Comparison of ENCODE assay signal across 13 cellular contexts in the genomic region with DNA sequence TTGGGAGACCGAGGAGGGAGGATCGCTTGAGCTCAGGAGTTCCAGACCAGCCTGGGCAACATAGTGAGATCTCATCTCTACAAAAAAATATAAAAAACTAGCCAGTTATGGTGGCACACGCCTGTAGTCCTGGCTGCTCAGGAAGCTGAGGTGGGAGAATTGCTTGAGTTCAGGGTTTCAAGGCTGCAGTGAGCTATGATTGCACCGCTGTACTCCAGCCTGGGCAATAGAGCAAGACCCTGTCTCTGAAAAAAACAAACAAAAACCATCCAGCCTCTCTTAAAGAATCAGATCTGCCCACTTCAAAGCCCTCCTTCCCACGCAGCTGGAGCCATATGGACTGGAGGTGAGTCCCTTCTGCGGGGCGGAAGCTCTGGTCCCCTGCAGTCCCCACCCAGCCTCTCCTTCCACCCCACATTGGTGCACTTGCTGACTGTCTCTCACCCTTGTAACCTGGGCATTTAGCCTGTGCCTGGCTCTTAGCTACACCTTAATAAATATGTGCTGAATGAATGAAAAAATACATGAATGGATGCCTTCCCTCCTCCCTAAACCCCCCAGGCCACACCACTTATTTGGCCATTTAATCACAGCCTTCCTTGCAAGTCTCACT. TPM values are rescaled to one million over a fixed set of nuclear protein-coding genes. Genes with fewer than 3 reads are reported as not detected.
A peak's percentile ranks its signal among the peaks of the same experiment; 100 is the strongest.
DNase-seq lines count a peak whose midpoint lies in the region; ATAC-seq and TF ChIP-seq lines count a peak whose summit lies in the region.
"Had no signal": no experiment of that assay in that cellular context is flagged by ENCODE, and none has a peak within 500 bp of the region (broad histone marks: within the 10 kb centered on the region; RNA-seq: fewer than 3 reads in every experiment).

No MANE protein-coding gene starts in this region.

- TF ChIP-seq CTCF in RWPE1 (conservative IDR thresholded peaks at IDR 0.05; ENCODE audit: low read depth) (no peak), esophagus squamous epithelium (IDR thresholded peaks at IDR 0.05) (no peak), lower lobe of right lung (IDR thresholded peaks at IDR 0.05) (no peak)

- no peak for DNase-seq in RWPE1 (ENCODE audit: low spot score)
- no peak for DNase-seq in esophagus squamous epithelium (lab: John Stamatoyannopoulos, UW)
- no peak for DNase-seq in ureter (ENCODE audit: low spot score)
- no peak for DNase-seq in lower lobe of right lung
- DNase-seq: NCI-H1105, SHP77 had no signal

- H3K36me3 ChIP-seq in ES-I3 (ENCODE audit: insufficient read depth, low read length) (no peaks in the 10 kb centered on the region), esophagus squamous epithelium (no peaks in the 10 kb centered on the region), rectal smooth muscle tissue (ENCODE audit: control insufficient read depth, insufficient read depth, low read length) (no peaks in the 10 kb centered on the region), lower lobe of right lung (no peaks in the 10 kb centered on the region)

- WGBS in esophagus squamous epithelium, 2 donors: 62 to 71% methylated on average over 7 of the region's 7 CpGs

- H3K27ac ChIP-seq in RWPE1 (peak overlapping the region; percentile 74), esophagus squamous epithelium (peak overlapping the region; percentile 57 to 80 (median 72)), rectal smooth muscle tissue (ENCODE audit: low read depth, low read length) (peak overlapping the region; percentile 73), lower lobe of right lung (no peak overlapping the region)
- H3K27ac ChIP-seq: VCaP had no signal

- POLR2A ChIA-PET in RWPE1 (lab: Yijun Ruan, JAX; ENCODE audit: low non-redundant PET): no interaction called here

- H3K27me3 ChIP-seq in esophagus squamous epithelium (no peaks in the 10 kb centered on the region), rectal smooth muscle tissue (ENCODE audit: control insufficient read depth, insufficient read depth, low read length) (no peaks in the 10 kb centered on the region), lower lobe of right lung (ENCODE audit: low read depth) (no peaks in the 10 kb centered on the region)
- H3K27me3 ChIP-seq: dorsolateral prefrontal cortex had no signal

- H3K9ac ChIP-seq in ES-I3 (ENCODE audit: low read depth, low read length): 0 out of 2 replicates have a peak overlapping the region, but pooled peaks have one; percentile 23
- H3K9ac ChIP-seq in rectal smooth muscle tissue (ENCODE audit: low read length): no peak overlapping the region

- H3K9me3 ChIP-seq in ES-I3 (ENCODE audit: control insufficient read depth, insufficient read depth, low read length) (no peaks in the 10 kb centered on the region), esophagus squamous epithelium (no peaks in the 10 kb centered on the region), lower lobe of right lung (no peaks in the 10 kb centered on the region)

- ATAC-seq in HG02588 (IDR thresholded peaks at IDR 0.05; ENCODE audit: unreplicated experiment) (no peak), lower lobe of right lung (no peak), HG02884 (IDR thresholded peaks at IDR 0.05; ENCODE audit: unreplicated experiment) (no peak)

- H3K4me3 ChIP-seq in esophagus squamous epithelium: no peak overlapping the region
- no peak overlapping the region for H3K4me3 ChIP-seq in rectal smooth muscle tissue (ENCODE audit: low read length)
- no peak overlapping the region for H3K4me3 ChIP-seq in lower lobe of right lung
- H3K4me3 ChIP-seq: dorsolateral prefrontal cortex had no signal

- CTCF ChIA-PET in RWPE1 (lab: Yijun Ruan, JAX): interaction anchor here (0.6 to 2.1 kb wide), 6 partner anchors 13 to 187 kb away, joined by 3 to 10 read pairs (median 4); a partner anchor contains a TSS

- intact Hi-C loops in esophagus squamous epithelium (cut with DNase I) (no loop called here), lower lobe of right lung (cut with DNase I) (no loop called here)

- TF ChIP-seq POLR2A in esophagus squamous epithelium (IDR thresholded peaks at IDR 0.05): no peak

- peaks cover 24% of the 10 kb centered on the region for H3K4me1 ChIP-seq in ES-I3 (ENCODE audit: insufficient read depth, low read length)
- peaks cover 12 to 66% (median 26%) of the 10 kb centered on the region in 3 donors for H3K4me1 ChIP-seq in esophagus squamous epithelium
- H3K4me1 ChIP-seq in rectal smooth muscle tissue (ENCODE audit: control insufficient read depth, insufficient read depth, low read length): peaks cover 10% of the 10 kb centered on the region
- H3K4me1 ChIP-seq in lower lobe of right lung: peaks cover 17% of the 10 kb centered on the region

RNA-seq across cellular contexts. Expression of a gene that starts 7.2 kb away (rescaled TPM):
- 1 to 10 TPM; 4.7 to 6.5 (median 5.3) TPM for total RNA-seq in esophagus squamous epithelium
- 27.0 TPM for total RNA-seq in ureter
- 32.5 TPM for total RNA-seq in lower lobe of right lung

RNA-seq across cellular contexts. Expression of a gene that starts 32.9 kb away (rescaled TPM):
- total RNA-seq in esophagus squamous epithelium (1 to 10 TPM; 1.3 to 9.7 (median 3.3) TPM), ureter (5.0 TPM), lower lobe of right lung (11.0 TPM)
- total RNA-seq: HT1080 had no signal
